Comparison of ENCODE assay signal across 9 cellular contexts in genomic region chr22:46295277-46295971, GRCh38. TPM values are rescaled to one million over a fixed set of nuclear protein-coding genes. Genes with fewer than 3 reads are reported as not detected.
A peak's percentile ranks its signal among the peaks of the same experiment; 100 is the strongest.
DNase-seq lines count a peak whose midpoint lies in the region; ATAC-seq and TF ChIP-seq lines count a peak whose summit lies in the region.
"Had no signal": no experiment of that assay in that cellular context is flagged by ENCODE, and none has a peak within 500 bp of the region (broad histone marks: within the 10 kb centered on the region; RNA-seq: fewer than 3 reads in every experiment).

No MANE protein-coding gene starts in this region.

- H3K9me3 ChIP-seq in right cardiac atrium (ENCODE audit: control insufficient read depth, low read length) = no peaks in the 10 kb centered on the region
- no peaks in the 10 kb centered on the region for H3K9me3 ChIP-seq in right lobe of liver
- no peaks in the 10 kb centered on the region for H3K9me3 ChIP-seq in upper lobe of left lung

- TF ChIP-seq POLR2A in right lobe of liver (IDR thresholded peaks at IDR 0.05) = no peak
- no peak for TF ChIP-seq POLR2A in upper lobe of left lung (IDR thresholded peaks at IDR 0.05)

- WGBS in right cardiac atrium = 60% methylated on average over 4 of the region's 4 CpGs
- 0% methylated on average over 1 of the region's 4 CpGs for WGBS in right lobe of liver (ENCODE audit: insufficient coverage, low coverage, low lambda C conversion rate, missing lambda C conversion rate)
- WGBS in upper lobe of left lung, 2 donors = 66 to 84% methylated on average over 4 of the region's 4 CpGs

- no peak for TF ChIP-seq EP300 in upper lobe of left lung (IDR thresholded peaks at IDR 0.05)

- H3K36me3 Mint-ChIP-seq in activated naive CD4-positive, alpha-beta T cell treated with anti-CD3 and anti-CD28 coated beads, Interleukin-2, amount 50 U/mL, for 72 hours = peaks cover 37 to 39% of the 10 kb centered on the region in 2 donors

- TF ChIP-seq CTCF in right lobe of liver (IDR thresholded peaks at IDR 0.05) = no peak
- TF ChIP-seq CTCF in upper lobe of left lung (IDR thresholded peaks at IDR 0.05) = no peak

- ATAC-seq in Right ventricle myocardium superior (ENCODE audit: poor library complexity) (no peak), right cardiac atrium (no peak), right lobe of liver (peak; percentile 1 to 21 (median 9)), upper lobe of left lung (ENCODE audit: low FRiP score in 2 of 2) (no peak), HG03520 (IDR thresholded peaks at IDR 0.05; ENCODE audit: unreplicated experiment) (no peak)
- ATAC-seq in activated naive CD4-positive, alpha-beta T cell treated with anti-CD3 and anti-CD28 coated beads, Interleukin-2, amount 50 U/mL, for 72 hours = no peak

- peaks cover 0 to 36% (median 20%) of the 10 kb centered on the region in 4 donors for H3K36me3 ChIP-seq in right lobe of liver
- H3K36me3 ChIP-seq in upper lobe of left lung = peaks cover 2 to 29% (median 14%) of the 10 kb centered on the region in 4 donors

- no peak overlapping the region for H3K4me3 ChIP-seq in right cardiac atrium (ENCODE audit: low read length)
- H3K4me3 ChIP-seq in right lobe of liver = no peak overlapping the region
- peak overlapping the region in 3 of 4 donors; percentile 62 to 70 (median 63) for H3K4me3 ChIP-seq in upper lobe of left lung

- H3K27ac Mint-ChIP-seq in activated naive CD4-positive, alpha-beta T cell treated with anti-CD3 and anti-CD28 coated beads, Interleukin-2, amount 50 U/mL, for 72 hours = peak overlapping the region; percentile 90 to 98

- H3K27me3 ChIP-seq in right cardiac atrium (ENCODE audit: control insufficient read depth, insufficient read depth) (no peaks in the 10 kb centered on the region), right lobe of liver (no peaks in the 10 kb centered on the region), upper lobe of left lung (no peaks in the 10 kb centered on the region)

- intact Hi-C loops in Right ventricle myocardium superior (cut with DNase I) (loop anchor here (5.0 kb wide), 2 partner anchors 148 to 173 kb away; no protein-coding TSS in a partner anchor), right cardiac atrium (cut with DNase I) (loop anchor here in 2 of 4 donors (5.0 to 10.0 kb wide), 2 partner anchors 291 to 298 kb away; no protein-coding TSS in a partner anchor), right lobe of liver (cut with DNase I) (no loop called here)

- H3K9me3 Mint-ChIP-seq in activated naive CD4-positive, alpha-beta T cell treated with anti-CD3 and anti-CD28 coated beads, Interleukin-2, amount 50 U/mL, for 72 hours = no peaks in the 10 kb centered on the region

- H3K4me1 ChIP-seq in right cardiac atrium (ENCODE audit: control insufficient read depth, insufficient read depth, low read length) (peaks cover 5% of the 10 kb centered on the region), right lobe of liver (peaks cover 0 to 10% (median 4%) of the 10 kb centered on the region in 4 donors), upper lobe of left lung (peaks cover 15 to 24% (median 19%) of the 10 kb centered on the region in 4 donors)

- no peak overlapping the region for H3K27ac ChIP-seq in right cardiac atrium (ENCODE audit: low read length)
- H3K27ac ChIP-seq in right lobe of liver = peak overlapping the region in 1 of 3 donors; percentile 87
- peak overlapping the region in 3 of 4 donors; percentile 92 to 95 (median 94) for H3K27ac ChIP-seq in upper lobe of left lung

- peak; percentile 31 for DNase-seq in Right ventricle myocardium superior
- DNase-seq in right cardiac atrium = no peak
- DNase-seq in activated naive CD4-positive, alpha-beta T cell treated with anti-CD3 and anti-CD28 coated beads, Interleukin-2, amount 50 U/mL, for 72 hours (ENCODE audit: low spot score in 2 of 2) = no peak
- no peak for DNase-seq in right lobe of liver
- DNase-seq in upper lobe of left lung = no peak
- no peak for DNase-seq in NCI-H2227 (lab: John Stamatoyannopoulos, UW; ENCODE audit: unreplicated experiment)
- no peak for DNase-seq in amniotic stem cell (lab: John Stamatoyannopoulos, UW)
- DNase-seq: stimulated activated CD4-positive, alpha-beta T cell treated with anti-CD3 and anti-CD28 coated beads, Interleukin-1b, Interleukin-23, amount 100 ng/mL, for 48 hours had no signal

RNA-seq across cellular contexts. Expression of gene GTSE1, which starts 1.2 kb away (rescaled TPM):
- total RNA-seq in Right ventricle myocardium superior (0.43 TPM), right cardiac atrium (1 to 10 TPM in 3 of 4 donors, under 1 TPM in 1; 0.42 to 1.8 (median 1.2) TPM), right lobe of liver (under 1 TPM; 0.15 to 0.84 (median 0.52) TPM), upper lobe of left lung (1 to 10 TPM in 3 of 6 donors, under 1 TPM in 2, not detected in 1; 0.30 to 4.4 (median 1.4) TPM)
- polyA plus RNA-seq in right cardiac atrium = 0.50 TPM
- 10 to 100 TPM; 53.1 to 56.1 TPM for total RNA-seq in activated naive CD4-positive, alpha-beta T cell treated with anti-CD3 and anti-CD28 coated beads, Interleukin-2, amount 50 U/mL, for 72 hours

RNA-seq across cellular contexts. Expression of gene TTC38, which starts 27.6 kb away (rescaled TPM):
- total RNA-seq in Right ventricle myocardium superior (24.1 TPM), right cardiac atrium (10 to 100 TPM; 22.4 to 30.7 (median 27.8) TPM), right lobe of liver (100 to 1,000 TPM in 5 of 6 experiments, 10 to 100 TPM in 1; 91.1 to 278 (median 195) TPM), upper lobe of left lung (10 to 100 TPM; 23.7 to 84.9 (median 34.3) TPM)
- 16.6 TPM for polyA plus RNA-seq in right cardiac atrium
- total RNA-seq in activated naive CD4-positive, alpha-beta T cell treated with anti-CD3 and anti-CD28 coated beads, Interleukin-2, amount 50 U/mL, for 72 hours = 10 to 100 TPM; 11.3 to 16.3 TPM

RNA-seq across cellular contexts. Expression of gene PKDREJ, which starts 32.3 kb away (rescaled TPM):
- total RNA-seq in Right ventricle myocardium superior (0.05 TPM), right cardiac atrium (under 1 TPM; 0.06 to 0.25 (median 0.10) TPM), right lobe of liver (under 1 TPM in 2 of 6 experiments, not detected in 4; 0.05 to 0.07 TPM), upper lobe of left lung (1 to 10 TPM in 1 of 6 donors, under 1 TPM in 1, not detected in 4; 0.06 to 1.0 TPM)
- 0.07 TPM for polyA plus RNA-seq in right cardiac atrium
- total RNA-seq in activated naive CD4-positive, alpha-beta T cell treated with anti-CD3 and anti-CD28 coated beads, Interleukin-2, amount 50 U/mL, for 72 hours = under 1 TPM in 1 of 2 donors, not detected in 1; 0.04 TPM

RNA-seq across cellular contexts. Expression of gene TRMU, which starts 40.1 kb away (rescaled TPM):
- 37.7 TPM for total RNA-seq in Right ventricle myocardium superior
- total RNA-seq in right cardiac atrium = 10 to 100 TPM; 31.5 to 48.7 (median 38.9) TPM
- 40.2 TPM for polyA plus RNA-seq in right cardiac atrium
- 10 to 100 TPM; 89.3 to 94.1 TPM for total RNA-seq in activated naive CD4-positive, alpha-beta T cell treated with anti-CD3 and anti-CD28 coated beads, Interleukin-2, amount 50 U/mL, for 72 hours
- 10 to 100 TPM; 17.2 to 24.2 (median 19.9) TPM for total RNA-seq in right lobe of liver
- total RNA-seq in upper lobe of left lung = 10 to 100 TPM; 30.7 to 77.5 (median 35.8) TPM

RNA-seq across cellular contexts. Expression of gene CDPF1, which starts 45.3 kb away (rescaled TPM):
- total RNA-seq in Right ventricle myocardium superior (5.4 TPM), right cardiac atrium (10 to 100 TPM in 1 of 4 donors, 1 to 10 TPM in 3; 8.9 to 10.4 (median 9.2) TPM), right lobe of liver (1 to 10 TPM; 1.8 to 7.1 (median 3.3) TPM), upper lobe of left lung (10 to 100 TPM in 3 of 6 donors, 1 to 10 TPM in 3; 6.8 to 22.9 (median 11.2) TPM)
- 10.5 TPM for polyA plus RNA-seq in right cardiac atrium
- 1 to 10 TPM; 7.5 to 8.8 TPM for total RNA-seq in activated naive CD4-positive, alpha-beta T cell treated with anti-CD3 and anti-CD28 coated beads, Interleukin-2, amount 50 U/mL, for 72 hours

Comparison
In these comparisons a context has a peak if more than half of its experiments do, and no peak if none do; other contexts are left out.
1. ATAC-seq: peak in right lobe of liver (4 of 4); none in Right ventricle myocardium superior (single experiment), right cardiac atrium (0 of 2), activated naive CD4-positive, alpha-beta T cell treated with anti-CD3 and anti-CD28 coated beads, Interleukin-2, amount 50 U/mL, for 72 hours (0 of 2), upper lobe of left lung (0 of 2) and HG03520 (single experiment).
2. H3K4me3 ChIP-seq: peak in upper lobe of left lung (3 of 4); none in right cardiac atrium (single experiment) and right lobe of liver (0 of 3).
3. RNA of gene GTSE1, which starts 1.2 kb away (total RNA-seq): 53.1 to 56.1 TPM in activated naive CD4-positive, alpha-beta T cell treated with anti-CD3 and anti-CD28 coated beads, Interleukin-2, amount 50 U/mL, for 72 hours; 0.30 to 4.4 TPM in upper lobe of left lung, 0.42 to 1.8 TPM in right cardiac atrium, 0.15 to 0.84 TPM in right lobe of liver and 0.43 TPM in Right ventricle myocardium superior (single experiment); every median in the first group is over 4 times any median in the second.